ENCODE assay signal across 1 cellular context in the genomic region with DNA sequence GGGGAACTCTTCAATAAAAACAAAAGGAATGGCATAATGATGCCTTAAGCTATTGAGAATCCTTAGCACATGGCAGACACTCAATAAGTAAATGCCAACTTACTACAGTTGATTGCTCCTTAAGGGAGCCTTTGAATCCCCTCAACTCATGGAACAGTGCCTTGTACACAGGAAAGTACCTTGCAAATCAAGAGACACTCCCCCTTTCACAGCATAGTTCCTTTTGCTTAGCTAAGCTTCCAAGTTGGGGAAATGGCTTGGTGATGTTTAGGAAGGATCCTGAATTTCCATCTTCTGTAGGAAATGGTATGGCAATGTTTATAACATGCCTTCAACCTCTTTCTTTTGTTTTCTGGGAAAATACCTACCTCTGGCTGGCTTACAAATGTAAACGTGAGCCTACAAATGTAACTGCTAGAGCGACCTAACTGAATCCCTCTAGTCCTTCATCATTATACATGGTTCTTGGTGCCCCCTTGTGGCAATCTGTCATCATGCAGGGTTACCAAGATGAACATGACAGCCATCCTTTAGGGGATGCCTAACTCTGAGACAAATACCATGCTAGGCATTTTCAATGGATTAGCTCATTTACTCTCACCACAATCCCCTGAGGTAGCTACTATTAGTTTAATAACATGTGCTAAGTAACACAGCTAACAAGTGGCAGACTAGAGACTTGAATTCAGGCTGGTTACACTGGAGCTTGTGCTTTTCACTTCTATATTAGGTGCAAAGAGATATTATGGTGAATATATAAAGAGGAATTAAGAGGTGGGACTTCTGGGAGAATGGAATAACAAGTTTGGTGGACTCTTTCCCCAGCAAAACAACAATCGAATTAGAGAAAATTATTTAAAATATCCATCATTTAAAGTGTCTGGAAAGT.
TF ChIP-seq lines count a peak whose summit lies in the region.

No MANE protein-coding gene starts in this region.

TF ChIP-seq in IMR-90, 13 proteins besides CTCF, POLR2A, EP300 and RAD21:
- TF ChIP-seq SMC3 (IDR thresholded peaks at IDR 0.05; ENCODE audit: low read depth, low read length) (peak; percentile 39; the same call in 1 of the 2 replicates), CEBPB (IDR thresholded peaks at IDR 0.05; ENCODE audit: low read depth, low read length) (no peak), FOS (IDR thresholded peaks at IDR 0.05; ENCODE audit: low read depth, low read length) (no peak), MAFK (IDR thresholded peaks at IDR 0.05; ENCODE audit: low read depth, low read length) (no peak), USF2 (IDR thresholded peaks at IDR 0.05; ENCODE audit: low read depth, low read length) (no peak), MAZ (IDR thresholded peaks at IDR 0.05; ENCODE audit: borderline replicate concordance, low read depth, low read length) (no peak)
